ENCODE assay signal across 26 cellular contexts in the genomic region with DNA sequence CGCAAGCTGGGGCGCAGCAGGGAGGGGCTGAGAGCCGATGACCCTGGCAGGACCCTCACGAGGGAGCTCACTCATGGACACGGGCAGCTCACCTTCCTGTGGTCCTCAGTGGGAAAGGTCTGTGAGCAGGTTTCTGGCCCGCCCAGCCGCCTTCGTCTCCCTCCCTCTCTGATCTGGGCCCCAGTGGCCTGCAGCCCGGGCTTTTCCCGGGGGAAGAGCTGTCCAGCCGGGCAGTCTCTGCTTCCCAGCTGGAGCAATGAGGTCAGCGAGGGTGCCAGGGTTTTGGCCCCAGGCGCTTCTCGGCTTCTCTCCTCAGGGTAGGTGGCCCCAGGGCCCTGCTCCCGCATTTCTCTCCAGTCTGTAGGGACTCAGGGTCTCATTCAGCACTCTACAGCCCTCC. TPM values are rescaled to one million over a fixed set of nuclear protein-coding genes. Genes with fewer than 3 reads are reported as not detected.
"Had no signal": no experiment of that assay in that cellular context is flagged by ENCODE, and none has a peak within 500 bp of the region (broad histone marks: within the 10 kb centered on the region; RNA-seq: fewer than 3 reads in every experiment).

No MANE protein-coding gene starts in this region.

- H3K27ac Mint-ChIP-seq: activated B cell treated with CpG ODN at 0.5 μM for 24 hours; activated CD4-positive, alpha-beta memory T cell treated with anti-CD3 and anti-CD28 coated beads, Interleukin-2, amount 10 ng/mL, durations not matched to agents 7 days and 5 days; activated naive CD4-positive, alpha-beta T cell treated with anti-CD3 and anti-CD28 coated beads, Interleukin-2, amount 10 ng/mL, durations not matched to agents 7 days and 5 days; activated naive CD8-positive, alpha-beta T cell treated with anti-CD3 and anti-CD28 coated beads for 36 hours; activated T-helper 17 cell treated with anti-CD3 and anti-CD28 coated beads, Interleukin-2, amount 50 U/mL, for 72 hours; T-helper 17 cell had no signal

- H3K27ac ChIP-seq: brain microvascular endothelial cell, cardiac muscle cell had no signal

- H3K36me3 Mint-ChIP-seq: activated naive CD4-positive, alpha-beta T cell treated with anti-CD3 and anti-CD28 coated beads, Interleukin-2, amount 10 ng/mL, durations not matched to agents 7 days and 5 days; activated naive CD8-positive, alpha-beta T cell treated with anti-CD3 and anti-CD28 coated beads for 36 hours had no signal

- DNase-seq: activated B cell treated with CpG ODN at 0.5 μM for 24 hours; activated CD4-positive, alpha-beta memory T cell treated with anti-CD3 and anti-CD28 coated beads, Interleukin-2, amount 10 ng/mL, durations not matched to agents 7 days and 5 days; activated CD4-positive, alpha-beta T cell treated with anti-CD3 and anti-CD28 coated beads for 1 hour; activated CD4-positive, alpha-beta T cell treated with anti-CD3 and anti-CD28 coated beads, Interleukin-2, amount 50 U/mL, for 1 hour; activated gamma-delta T cell; activated naive CD4-positive, alpha-beta T cell treated with anti-CD3 and anti-CD28 coated beads, Interleukin-2, amount 10 ng/mL, durations not matched to agents 7 days and 5 days; activated naive CD8-positive, alpha-beta T cell treated with anti-CD3 and anti-CD28 coated beads for 36 hours; activated T-cell treated with anti-CD3 and anti-CD28 coated beads for 4 hours; activated T-cell treated with anti-CD3 and anti-CD28 coated beads, Interleukin-2, amount 50 U/mL, for 48 hours; brain microvascular endothelial cell; cerebellar nuclear complex; KG1; NCI-H1048; NCI-H1930; NCI-H2107; NCI-H2171 treated with DMSO at 0.1 percent for 48 hours; NCI-H226; NCI-H526 treated with DMSO at 0.1 percent for 48 hours; NK-92 treated with Interleukin-12 subunit alpha and Interleukin-12 subunit beta, amount 100 ng/mL, for 24 hours; OCI-M1; SIG-M5; T-helper 17 cell; T-helper 9 cell had no signal

- H3K27me3 ChIP-seq: brain microvascular endothelial cell, cardiac muscle cell had no signal

- H3K4me1 Mint-ChIP-seq: activated B cell treated with CpG ODN at 0.5 μM for 24 hours; activated CD4-positive, alpha-beta memory T cell treated with anti-CD3 and anti-CD28 coated beads, Interleukin-2, amount 10 ng/mL, durations not matched to agents 7 days and 5 days; activated naive CD4-positive, alpha-beta T cell treated with anti-CD3 and anti-CD28 coated beads, Interleukin-2, amount 10 ng/mL, durations not matched to agents 7 days and 5 days; activated naive CD8-positive, alpha-beta T cell treated with anti-CD3 and anti-CD28 coated beads for 36 hours; activated T-helper 17 cell treated with anti-CD3 and anti-CD28 coated beads, Interleukin-2, amount 50 U/mL, for 72 hours had no signal

- H3K27me3 Mint-ChIP-seq: activated B cell treated with CpG ODN at 0.5 μM for 24 hours; activated CD4-positive, alpha-beta memory T cell treated with anti-CD3 and anti-CD28 coated beads, Interleukin-2, amount 10 ng/mL, durations not matched to agents 7 days and 5 days; activated naive CD4-positive, alpha-beta T cell treated with anti-CD3 and anti-CD28 coated beads, Interleukin-2, amount 10 ng/mL, durations not matched to agents 7 days and 5 days; activated naive CD8-positive, alpha-beta T cell treated with anti-CD3 and anti-CD28 coated beads for 36 hours; activated T-helper 17 cell treated with anti-CD3 and anti-CD28 coated beads, Interleukin-2, amount 50 U/mL, for 72 hours; T-helper 17 cell had no signal

- H3K4me3 Mint-ChIP-seq: activated B cell treated with CpG ODN at 0.5 μM for 24 hours; activated CD4-positive, alpha-beta memory T cell treated with anti-CD3 and anti-CD28 coated beads, Interleukin-2, amount 10 ng/mL, durations not matched to agents 7 days and 5 days; activated naive CD4-positive, alpha-beta T cell treated with anti-CD3 and anti-CD28 coated beads, Interleukin-2, amount 10 ng/mL, durations not matched to agents 7 days and 5 days; activated naive CD8-positive, alpha-beta T cell treated with anti-CD3 and anti-CD28 coated beads for 36 hours; activated T-helper 17 cell treated with anti-CD3 and anti-CD28 coated beads, Interleukin-2, amount 50 U/mL, for 72 hours; T-helper 17 cell had no signal

- H3K4me3 ChIP-seq: cardiac muscle cell had no signal

- H3K9me3 Mint-ChIP-seq: activated B cell treated with CpG ODN at 0.5 μM for 24 hours; activated CD4-positive, alpha-beta memory T cell treated with anti-CD3 and anti-CD28 coated beads, Interleukin-2, amount 10 ng/mL, durations not matched to agents 7 days and 5 days; activated naive CD4-positive, alpha-beta T cell treated with anti-CD3 and anti-CD28 coated beads, Interleukin-2, amount 10 ng/mL, durations not matched to agents 7 days and 5 days; activated naive CD8-positive, alpha-beta T cell treated with anti-CD3 and anti-CD28 coated beads for 36 hours; activated T-helper 17 cell treated with anti-CD3 and anti-CD28 coated beads, Interleukin-2, amount 50 U/mL, for 72 hours had no signal

- H3K36me3 ChIP-seq: brain microvascular endothelial cell had no signal

- ATAC-seq: activated T-helper 17 cell treated with anti-CD3 and anti-CD28 coated beads, Interleukin-2, amount 50 U/mL, for 72 hours; T-helper 17 cell had no signal

RNA-seq across cellular contexts. Expression of gene ARHGEF16, which starts 22.2 kb away (rescaled TPM):
- total RNA-seq: activated B cell treated with CpG ODN at 0.5 μM for 24 hours; activated CD4-positive, alpha-beta memory T cell treated with anti-CD3 and anti-CD28 coated beads, Interleukin-2, amount 10 ng/mL, durations not matched to agents 7 days and 5 days; LHCN-M2 had no signal
